24 cellular contexts compared by ENCODE assay signal in the genomic region with DNA sequence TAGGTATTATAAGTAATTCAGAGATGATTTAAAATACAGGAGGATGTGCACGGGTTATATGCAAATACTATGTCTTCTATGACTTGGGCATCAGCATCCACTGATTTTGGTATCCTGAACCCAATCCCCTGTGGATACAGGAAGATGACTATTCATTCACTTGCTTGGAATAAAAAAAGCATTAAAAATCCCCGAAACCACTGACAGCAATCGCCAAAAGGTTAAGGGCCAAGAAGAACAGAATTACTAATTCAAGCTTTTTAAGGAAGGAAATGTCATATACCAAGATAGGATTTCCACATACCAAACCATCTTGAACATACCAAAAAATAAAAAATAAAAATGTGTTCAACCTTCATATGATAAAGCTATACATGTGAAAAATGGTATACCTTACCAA.
"Had no signal": no experiment of that assay in that cellular context is flagged by ENCODE, and none has a peak within 500 bp of the region (broad histone marks: within the 10 kb centered on the region; RNA-seq: fewer than 3 reads in every experiment).

No MANE protein-coding gene starts in this region.

- H3K36me3 ChIP-seq: esophagus muscularis mucosa, left ventricle myocardium inferior, tibial nerve, upper lobe of right lung, vagina had no signal

- H3K27ac ChIP-seq: epithelial cell of prostate, esophagus muscularis mucosa, hepatocyte, left ventricle myocardium inferior, testis, tibial nerve, upper lobe of right lung, vagina had no signal

- H3K9me3 ChIP-seq: esophagus muscularis mucosa, left ventricle myocardium inferior, testis, tibial nerve, upper lobe of right lung, vagina had no signal

- H3K4me1 ChIP-seq: testis had no signal

- FAIRE-seq: kidney had no signal

- H3K4me3 Mint-ChIP-seq: nephron; stimulated activated effector memory CD8-positive, alpha-beta T cell treated with anti-CD3 and anti-CD28 coated beads, Interleukin-12 subunit alpha, Interleukin-12 subunit beta, amount 100 ng/mL, for 72 hours; stimulated activated naive CD8-positive, alpha-beta T cell treated with anti-CD3 and anti-CD28 coated beads, Interleukin-15, Interleukin-2, amounts not matched to agents 100 ng/mL and 50 ng/mL, for 24 hours had no signal

- H3K36me3 Mint-ChIP-seq: stimulated activated effector memory CD8-positive, alpha-beta T cell treated with anti-CD3 and anti-CD28 coated beads, Interleukin-12 subunit alpha, Interleukin-12 subunit beta, amount 100 ng/mL, for 72 hours had no signal

- H3K27me3 Mint-ChIP-seq: stimulated activated naive CD8-positive, alpha-beta T cell treated with anti-CD3 and anti-CD28 coated beads, Interleukin-15, Interleukin-2, amounts not matched to agents 100 ng/mL and 50 ng/mL, for 24 hours had no signal

- DNase-seq: cortex of kidney; dorsolateral prefrontal cortex; effector CD8-positive, alpha-beta T cell; foreskin fibroblast; head of caudate nucleus; kidney; left cardiac atrium; left ventricle myocardium inferior; mesenchymal stem cell; midbrain; posterior cingulate gyrus; stimulated activated CD4-positive, alpha-beta T cell treated with anti-CD3 and anti-CD28 coated beads, Interleukin-4, amount 100 ng/mL, for 1 hour; stimulated activated CD8-positive, alpha-beta memory T cell treated with anti-CD3 and anti-CD28 coated beads, Interleukin-4, amount 100 ng/mL, for 48 hours; testis; upper lobe of right lung had no signal

- H3K4me2 ChIP-seq: hepatocyte had no signal

- H2AFZ ChIP-seq: hepatocyte had no signal

- H3K27me3 ChIP-seq: dorsolateral prefrontal cortex, esophagus muscularis mucosa, hepatocyte, testis, tibial nerve, upper lobe of right lung, vagina had no signal

- H3K4me3 ChIP-seq: esophagus muscularis mucosa, hepatocyte, left ventricle myocardium inferior, lung, testis, tibial nerve, upper lobe of right lung, vagina had no signal

- H3K27ac Mint-ChIP-seq: stimulated activated effector memory CD8-positive, alpha-beta T cell treated with anti-CD3 and anti-CD28 coated beads, Interleukin-12 subunit alpha, Interleukin-12 subunit beta, amount 100 ng/mL, for 72 hours had no signal

- ATAC-seq: left cardiac atrium; stimulated activated effector memory CD8-positive, alpha-beta T cell treated with anti-CD3 and anti-CD28 coated beads, Interleukin-12 subunit alpha, Interleukin-12 subunit beta, amount 100 ng/mL, for 72 hours; upper lobe of right lung had no signal
